18 cellular contexts compared by ENCODE assay signal in genomic region chr13:51524846-51525566, GRCh38. TPM values are rescaled to one million over a fixed set of nuclear protein-coding genes. Genes with fewer than 3 reads are reported as not detected.
DNase-seq lines count a peak whose midpoint lies in the region; ATAC-seq and TF ChIP-seq lines count a peak whose summit lies in the region.
"Had no signal": no experiment of that assay in that cellular context is flagged by ENCODE, and none has a peak within 500 bp of the region (broad histone marks: within the 10 kb centered on the region; RNA-seq: fewer than 3 reads in every experiment).

No MANE protein-coding gene starts in this region.

- H3F3A ChIP-seq in PC-3 (ENCODE audit: low read length, unreplicated experiment): no peaks in the 10 kb centered on the region

- BruUV-seq in PC-3 (replicated peaks; lab: Mats Ljungman, UMichigan): TSS peak; percentile 75

- no peak overlapping the region for H3K4me3 ChIP-seq in PC-3 (ENCODE audit: low read length)
- no peak overlapping the region for H3K4me3 ChIP-seq in mesodermal cell (ENCODE audit: extremely low read depth, insufficient read depth, low read length, poor library complexity, severe bottlenecking)
- H3K4me3 ChIP-seq: lung, prostate gland, spleen, tibial artery had no signal

- H3K9me2 ChIP-seq in PC-3 (replicated peaks; ENCODE audit: low read length): no peaks in the 10 kb centered on the region

- H3K9me3 ChIP-seq in PC-3 (ENCODE audit: low read length): no peaks in the 10 kb centered on the region
- H3K9me3 ChIP-seq in mesodermal cell (ENCODE audit: control insufficient read depth, low read length): no peaks in the 10 kb centered on the region
- H3K9me3 ChIP-seq: prostate gland, tibial artery had no signal

- H2AFZ ChIP-seq in PC-3 (ENCODE audit: low read length): peak overlapping the region; percentile 15; the same call in 1 of the 2 replicates

- H3K36me3 ChIP-seq in PC-3 (ENCODE audit: low read depth, low read length) (no peaks in the 10 kb centered on the region), mesodermal cell (ENCODE audit: control insufficient read depth, insufficient read depth, low read length) (no peaks in the 10 kb centered on the region)
- H3K36me3 ChIP-seq: prostate gland, spleen, tibial artery had no signal

- WGBS in mesodermal cell (ENCODE audit: insufficient coverage in 2 of 2), 2 experiments: 77 to 94% methylated on average over 3 of the region's 5 CpGs

- no peaks in the 10 kb centered on the region for H4K20me1 ChIP-seq in PC-3 (ENCODE audit: low read length)

- H3K4me1 ChIP-seq in PC-3 (ENCODE audit: insufficient read depth, low read length) (peaks cover 44% of the 10 kb centered on the region), mesodermal cell (ENCODE audit: control insufficient read depth, insufficient read depth, low read length, poor library complexity, severe bottlenecking) (peaks cover 25% of the 10 kb centered on the region)
- H3K4me1 ChIP-seq: prostate gland, tibial artery had no signal

- POLR2A ChIA-PET in PC-3 (lab: Charles Lee; ENCODE audit: unreplicated experiment): interaction anchor here (0.5 to 1.4 kb wide), 2 partner anchors 72 to 78 kb away, joined by 5 to 11 read pairs; partner anchors contain the start of gene INTS6

- DNase-seq in EH (ENCODE audit: low read depth): peak; percentile 82
- DNase-seq in PC-3: no peak
- DNase-seq in epithelial cell of prostate (ENCODE audit: low read depth, low spot score): no peak
- DNase-seq in substantia nigra (lab: John Stamatoyannopoulos, UW): no peak
- no peak for DNase-seq in erythroblast (lab: John Stamatoyannopoulos, UW)
- DNase-seq: activated CD8-positive, alpha-beta memory T cell treated with anti-CD3 and anti-CD28 coated beads, Interleukin-2, amount 10 ng/mL, durations not matched to agents 7 days and 5 days; activated gamma-delta T cell treated with Interleukin-2 at 50 U/mL for 16 hours; CD4-positive, alpha-beta T cell; endodermal cell; naive thymus-derived CD8-positive, alpha-beta T cell; NCI-H2081; NCI-H510A treated with DMSO at 0.1 percent for 48 hours; spleen; tibial artery had no signal

- TF ChIP-seq POLR2A in erythroblast (IDR thresholded peaks at IDR 0.05; ENCODE audit: low read length) (no peak), GM18505 (IDR thresholded peaks at IDR 0.05; ENCODE audit: borderline replicate concordance, extremely low read depth, insufficient read depth, insufficient read length) (no peak)

- H3K27ac ChIP-seq in PC-3 (ENCODE audit: low read length) (peak overlapping the region; percentile 93), epithelial cell of prostate (peak overlapping the region; percentile 97), mesodermal cell (ENCODE audit: low read depth, low read length, severe bottlenecking) (peak overlapping the region; percentile 93), substantia nigra (ENCODE audit: low read depth, low read length, poor library complexity, severe bottlenecking) (no peak overlapping the region)
- H3K27ac ChIP-seq: spleen, tibial artery had no signal

- no peaks in the 10 kb centered on the region for H3K79me2 ChIP-seq in PC-3 (ENCODE audit: low read length)

- no peaks in the 10 kb centered on the region for H3K27me3 ChIP-seq in PC-3 (ENCODE audit: low read length)
- H3K27me3 ChIP-seq: spleen, tibial artery had no signal

- intact Hi-C loops in PC-3 (cut with micrococcal nuclease): loop anchor here (5.0 kb wide), 1 partner anchor 73 kb away; the partner anchor contains the start of gene INTS6

- CTCF ChIA-PET in PC-3 (lab: Charles Lee): no interaction called here

- no peak; the same call in 1 of the 2 replicates for ATAC-seq in PC-3
- ATAC-seq in GM18505 (IDR thresholded peaks at IDR 0.05; ENCODE audit: unreplicated experiment): no peak
- ATAC-seq: activated CD8-positive, alpha-beta memory T cell treated with anti-CD3 and anti-CD28 coated beads, Interleukin-2, amount 10 ng/mL, durations not matched to agents 7 days and 5 days; naive thymus-derived CD8-positive, alpha-beta T cell had no signal

- peak overlapping the region; percentile 57 for H3K4me2 ChIP-seq in PC-3 (ENCODE audit: low read length)

- H3K9ac ChIP-seq in PC-3 (ENCODE audit: low read length): peak overlapping the region; percentile 53

- no peak for TF ChIP-seq CTCF in PC-3 (conservative IDR thresholded peaks at IDR 0.05; ENCODE audit: low read depth, low read length)

RNA-seq across cellular contexts. Expression of gene WDFY2, which starts 59.3 kb away (rescaled TPM):
- 4.1 and 5.9 TPM in 2 replicates for total RNA-seq in PC-3 (2014; rRNA removed)
- 13.6 TPM for polyA plus RNA-seq in mesodermal cell (2013, experiment 1 of 2)
- polyA plus RNA-seq in mesodermal cell (2013, experiment 2 of 2): 9.8 TPM
